In the genomic region with DNA sequence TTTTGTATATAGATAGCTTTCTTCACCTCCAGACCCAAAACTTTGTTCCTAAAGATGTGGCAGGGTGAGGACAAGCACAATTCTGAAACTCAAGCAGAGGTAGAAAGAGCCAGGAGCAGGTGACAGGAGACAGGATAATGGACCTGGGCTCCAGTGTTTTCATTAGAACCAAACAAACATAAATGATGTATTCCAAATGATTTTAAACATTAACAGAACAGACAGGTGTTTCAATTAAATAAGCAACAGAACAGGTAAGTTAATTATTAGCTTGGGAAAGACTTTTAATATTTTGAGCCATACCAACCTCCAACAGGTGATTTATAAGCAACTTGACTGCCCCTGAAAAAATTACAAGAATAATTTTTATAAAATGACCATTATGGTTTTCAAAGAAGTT, we compare ENCODE assay signal across 24 cellular contexts.
"Had no signal": no experiment of that assay in that cellular context is flagged by ENCODE, and none has a peak within 500 bp of the region (broad histone marks: within the 10 kb centered on the region; RNA-seq: fewer than 3 reads in every experiment).

No MANE protein-coding gene starts in this region.

- H3K27me3 ChIP-seq: neutrophil, vagina had no signal

- ATAC-seq: activated CD4-positive, alpha-beta T cell treated with anti-CD3 and anti-CD28 coated beads for 36 hours; activated T-cell treated with anti-CD3 and anti-CD28 coated beads, Interleukin-2, amount 50 U/mL, for 72 hours; left colon; sciatic nerve; stimulated activated memory B cell treated with anti-CD40 and anti-IgM and Interleukin-4, amounts not matched to agents 10 μg/mL and 1 μg/mL and 100 μg/mL, for 72 hours; stimulated activated naive CD8-positive, alpha-beta T cell treated with anti-CD3 and anti-CD28 coated beads, Interleukin-15, amount 100 ng/mL, for 72 hours had no signal

- DNase-seq: activated CD4-positive, alpha-beta T cell treated with anti-CD3 and anti-CD28 coated beads for 36 hours; activated CD4-positive, CD25-positive, alpha-beta regulatory T cell; activated naive CD4-positive, alpha-beta T cell; activated T-cell treated with anti-CD3 and anti-CD28 coated beads for 4 hours; activated T-cell treated with anti-CD3 and anti-CD28 coated beads, Interleukin-2, amount 50 U/mL, for 72 hours; anterior cingulate cortex; dermis blood vessel endothelial cell; effector CD8-positive, alpha-beta T cell; head of caudate nucleus; hippocampal formation; kidney; left colon; naive B cell; nephron progenitor cell; stimulated activated CD4-positive, alpha-beta T cell treated with anti-CD3 and anti-CD28 coated beads, Interleukin-1b, Interleukin-23, amount 100 ng/mL, for 48 hours; stimulated activated CD4-positive, alpha-beta T cell treated with anti-CD3 and anti-CD28 coated beads, Interleukin-4, amount 100 ng/mL, for 4 hours; stimulated activated CD8-positive, alpha-beta memory T cell treated with anti-CD3 and anti-CD28 coated beads, Interleukin-4, amount 100 ng/mL, for 48 hours; stimulated activated naive CD8-positive, alpha-beta T cell treated with anti-CD3 and anti-CD28 coated beads, Interleukin-15, amount 100 ng/mL, for 72 hours; substantia nigra had no signal

- H3K4me1 ChIP-seq: vagina had no signal

- H3K27ac ChIP-seq: neutrophil, skin epidermis, vagina had no signal

- H3K4me3 ChIP-seq: skin epidermis, vagina had no signal

- H3K36me3 ChIP-seq: neutrophil, vagina had no signal

- H3K9me3 ChIP-seq: neutrophil, vagina had no signal
